ENCODE assay signal across 2 cellular contexts in the genomic region with DNA sequence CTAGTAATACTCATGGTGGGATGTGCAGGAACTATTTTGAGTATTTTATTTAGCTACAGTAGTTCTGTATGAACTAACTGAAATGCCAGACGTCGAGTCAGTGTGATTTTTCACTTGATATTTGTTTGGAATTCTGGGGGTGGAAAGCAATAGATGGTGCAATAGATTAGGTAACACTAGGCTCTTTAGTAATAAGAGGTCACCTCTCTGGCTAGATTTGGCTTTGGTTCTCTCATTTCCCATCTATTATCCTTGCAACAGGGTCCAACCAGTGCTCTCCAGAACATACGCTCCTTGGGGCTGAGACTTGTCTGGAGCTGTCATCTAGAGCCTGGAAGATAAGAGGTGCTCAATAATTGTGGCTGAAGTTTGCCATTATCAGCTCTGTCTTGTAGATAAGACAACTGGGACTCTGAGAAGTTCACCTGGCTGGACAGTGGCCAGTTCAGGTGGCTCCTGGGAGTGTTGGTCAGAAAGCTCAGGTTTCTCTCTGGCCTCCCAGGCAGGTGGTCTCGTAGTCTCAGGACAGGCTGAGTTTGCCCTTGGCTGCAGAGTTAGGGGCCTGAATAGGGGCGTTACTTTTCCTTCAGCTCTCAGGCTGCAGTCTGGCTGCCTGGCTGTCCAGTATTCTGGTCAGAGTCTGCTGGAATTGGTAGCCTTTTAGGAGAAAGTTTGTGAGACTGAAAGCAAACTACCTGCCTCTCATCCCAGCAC.
TF ChIP-seq lines count a peak whose summit lies in the region.

No MANE protein-coding gene starts in this region.

TF ChIP-seq in GM23338, 12 proteins besides CTCF, POLR2A, EP300 and RAD21:
- TF ChIP-seq EZH2phosphoT487 (IDR thresholded peaks at IDR 0.05; ENCODE audit: unreplicated experiment) (no peak), STAT1 (IDR thresholded peaks at IDR 0.05; ENCODE audit: unreplicated experiment) (no peak), ZNF331 (CRISPR knock-in tag; IDR thresholded peaks at IDR 0.05; ENCODE audit: low read depth) (no peak), CREB1 (CRISPR knock-in tag; IDR thresholded peaks at IDR 0.05; ENCODE audit: low read depth) (no peak), JUNB (IDR thresholded peaks at IDR 0.05; ENCODE audit: unreplicated experiment) (no peak), ZNF462 (CRISPR knock-in tag; IDR thresholded peaks at IDR 0.05) (no peak), NANOG (IDR thresholded peaks at IDR 0.05; ENCODE audit: borderline replicate concordance) (no peak), ZNF114 (CRISPR knock-in tag; IDR thresholded peaks at IDR 0.05) (no peak), POLR2AphosphoS5 (IDR thresholded peaks at IDR 0.05; ENCODE audit: low read depth) (no peak), EZH2 (IDR thresholded peaks at IDR 0.05; ENCODE audit: low read depth, unreplicated experiment) (no peak)
- TF ChIP-seq, protein P1, sequence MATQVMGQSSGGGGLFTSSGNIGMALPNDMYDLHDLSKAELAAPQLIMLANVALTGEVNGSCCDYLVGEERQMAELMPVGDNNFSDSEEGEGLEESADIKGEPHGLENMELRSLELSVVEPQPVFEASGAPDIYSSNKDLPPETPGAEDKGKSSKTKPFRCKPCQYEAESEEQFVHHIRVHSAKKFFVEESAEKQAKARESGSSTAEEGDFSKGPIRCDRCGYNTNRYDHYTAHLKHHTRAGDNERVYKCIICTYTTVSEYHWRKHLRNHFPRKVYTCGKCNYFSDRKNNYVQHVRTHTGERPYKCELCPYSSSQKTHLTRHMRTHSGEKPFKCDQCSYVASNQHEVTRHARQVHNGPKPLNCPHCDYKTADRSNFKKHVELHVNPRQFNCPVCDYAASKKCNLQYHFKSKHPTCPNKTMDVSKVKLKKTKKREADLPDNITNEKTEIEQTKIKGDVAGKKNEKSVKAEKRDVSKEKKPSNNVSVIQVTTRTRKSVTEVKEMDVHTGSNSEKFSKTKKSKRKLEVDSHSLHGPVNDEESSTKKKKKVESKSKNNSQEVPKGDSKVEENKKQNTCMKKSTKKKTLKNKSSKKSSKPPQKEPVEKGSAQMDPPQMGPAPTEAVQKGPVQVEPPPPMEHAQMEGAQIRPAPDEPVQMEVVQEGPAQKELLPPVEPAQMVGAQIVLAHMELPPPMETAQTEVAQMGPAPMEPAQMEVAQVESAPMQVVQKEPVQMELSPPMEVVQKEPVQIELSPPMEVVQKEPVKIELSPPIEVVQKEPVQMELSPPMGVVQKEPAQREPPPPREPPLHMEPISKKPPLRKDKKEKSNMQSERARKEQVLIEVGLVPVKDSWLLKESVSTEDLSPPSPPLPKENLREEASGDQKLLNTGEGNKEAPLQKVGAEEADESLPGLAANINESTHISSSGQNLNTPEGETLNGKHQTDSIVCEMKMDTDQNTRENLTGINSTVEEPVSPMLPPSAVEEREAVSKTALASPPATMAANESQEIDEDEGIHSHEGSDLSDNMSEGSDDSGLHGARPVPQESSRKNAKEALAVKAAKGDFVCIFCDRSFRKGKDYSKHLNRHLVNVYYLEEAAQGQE (IDR thresholded peaks at IDR 0.05; ENCODE audit: unreplicated experiment): no peak
TF ChIP-seq in GM23338: peak in this region for 0.

TF ChIP-seq in H1, 55 proteins besides CTCF, POLR2A, EP300 and RAD21:
- no peak for TF ChIP-seq MAX (IDR thresholded peaks at IDR 0.05)
- TF ChIP-seq, protein P2, sequence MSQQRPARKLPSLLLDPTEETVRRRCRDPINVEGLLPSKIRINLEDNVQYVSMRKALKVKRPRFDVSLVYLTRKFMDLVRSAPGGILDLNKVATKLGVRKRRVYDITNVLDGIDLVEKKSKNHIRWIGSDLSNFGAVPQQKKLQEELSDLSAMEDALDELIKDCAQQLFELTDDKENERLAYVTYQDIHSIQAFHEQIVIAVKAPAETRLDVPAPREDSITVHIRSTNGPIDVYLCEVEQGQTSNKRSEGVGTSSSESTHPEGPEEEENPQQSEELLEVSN (IDR thresholded peaks at IDR 0.05): no peak
- no peak for TF ChIP-seq TAF1 (IDR thresholded peaks at IDR 0.05; ENCODE audit: low read depth, low read length)
- TF ChIP-seq ASH2L (IDR thresholded peaks at IDR 0.05; ENCODE audit: low read length): peak; percentile 4
- TF ChIP-seq SIX5 (IDR thresholded peaks at IDR 0.05; ENCODE audit: low read depth, low read length): no peak
